Comparison of ENCODE assay signal across 9 cellular contexts in the genomic region with DNA sequence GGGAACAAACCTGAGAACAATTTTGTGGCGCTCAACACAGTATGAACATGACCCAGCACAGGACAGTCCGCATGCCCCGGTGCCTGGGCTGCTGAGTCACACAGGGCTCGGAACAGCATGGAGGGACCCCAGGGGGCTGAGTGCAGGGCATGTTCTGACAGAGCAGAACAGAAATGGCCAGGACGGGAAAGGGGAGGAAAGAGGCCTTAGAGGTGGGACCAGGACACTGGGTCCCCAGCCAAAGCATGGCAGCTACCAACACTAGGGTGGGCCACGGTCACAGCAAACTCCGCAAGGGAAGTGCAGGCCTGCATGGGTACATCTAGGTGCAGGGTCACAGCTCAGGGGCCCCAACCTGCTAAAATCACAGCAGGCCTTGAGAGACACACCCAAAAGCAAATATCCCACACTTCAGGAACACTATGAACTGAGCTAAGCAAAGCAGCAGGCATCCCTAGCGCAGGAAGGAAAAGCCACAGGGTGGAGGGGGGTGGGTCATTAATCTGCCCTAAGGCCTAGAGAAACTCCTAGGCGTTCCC. TPM values are rescaled to one million over a fixed set of nuclear protein-coding genes. Genes with fewer than 3 reads are reported as not detected.
A peak's percentile ranks its signal among the peaks of the same experiment; 100 is the strongest.
DNase-seq lines count a peak whose midpoint lies in the region; ATAC-seq and TF ChIP-seq lines count a peak whose summit lies in the region.
"Had no signal": no experiment of that assay in that cellular context is flagged by ENCODE, and none has a peak within 500 bp of the region (broad histone marks: within the 10 kb centered on the region; RNA-seq: fewer than 3 reads in every experiment).

No MANE protein-coding gene starts in this region.

- H3K9me3 Mint-ChIP-seq in CD8-positive, alpha-beta memory T cell: no peaks in the 10 kb centered on the region
- no peaks in the 10 kb centered on the region for H3K9me3 Mint-ChIP-seq in nephron

- H2AFZ ChIP-seq in KMS-11 (ENCODE audit: low read depth): no peak overlapping the region
- no peak overlapping the region for H2AFZ ChIP-seq in mammary epithelial cell (ENCODE audit: low read depth, low read length)

- H3K27ac Mint-ChIP-seq in CD8-positive, alpha-beta memory T cell: peak overlapping the region in 6 of 8 donors; percentile 46 to 79 (median 73)
- H3K27ac Mint-ChIP-seq in nephron: peak overlapping the region in 1 of 3 experiments; percentile 38

- DNase-seq in CD8-positive, alpha-beta memory T cell: no peak
- no peak for DNase-seq in mammary epithelial cell
- no peak for DNase-seq in stimulated activated CD4-positive, alpha-beta T cell treated with anti-CD3 and anti-CD28 coated beads, Interleukin-4, amount 100 ng/mL, for 4 hours

- ATAC-seq in HG03175 (IDR thresholded peaks at IDR 0.05; ENCODE audit: unreplicated experiment): no peak
- ATAC-seq in HG02938 (IDR thresholded peaks at IDR 0.05; ENCODE audit: unreplicated experiment): no peak
- ATAC-seq in HG03280 (IDR thresholded peaks at IDR 0.05; ENCODE audit: unreplicated experiment): no peak

- H4K20me1 ChIP-seq in KMS-11 (ENCODE audit: insufficient read depth) (peaks cover 6% of the 10 kb centered on the region), mammary epithelial cell (ENCODE audit: insufficient read depth, low read length) (no peaks in the 10 kb centered on the region)

- no TSS peak for BruUV-seq in mammary epithelial cell (replicated peaks; lab: Mats Ljungman, UMichigan)

- H3K4me3 Mint-ChIP-seq in CD8-positive, alpha-beta memory T cell: peak overlapping the region; percentile 49 to 93 (median 85)
- peak overlapping the region; percentile 74 to 89 (median 85) for H3K4me3 Mint-ChIP-seq in nephron

- H3K36me3 ChIP-seq in CD8-positive, alpha-beta memory T cell (ENCODE audit: insufficient read depth, low read length): peaks cover 8% of the 10 kb centered on the region
- H3K36me3 ChIP-seq in KMS-11 (ENCODE audit: insufficient read depth): no peaks in the 10 kb centered on the region
- H3K36me3 ChIP-seq in mammary epithelial cell (ENCODE audit: insufficient read depth, low read length): peaks cover 12% of the 10 kb centered on the region

- peaks cover 0 to 36% (median 2%) of the 10 kb centered on the region in 3 donors for H3K36me3 Mint-ChIP-seq in CD8-positive, alpha-beta memory T cell
- peaks cover 6% of the 10 kb centered on the region for H3K36me3 Mint-ChIP-seq in nephron (ENCODE audit: low read depth)

- dilution Hi-C loops in mammary epithelial cell (cut with HindIII; ENCODE audit: low sequenced_read_pairs): no loop called here

- peak overlapping the region; percentile 100 for H3K4me2 ChIP-seq in KMS-11
- peak overlapping the region; percentile 88 for H3K4me2 ChIP-seq in mammary epithelial cell (ENCODE audit: insufficient read depth, low read depth, low read length)

- TF ChIP-seq CTCF in KMS-11 (conservative IDR thresholded peaks at IDR 0.05; ENCODE audit: low read depth, low read length) (no peak), mammary epithelial cell (conservative IDR thresholded peaks at IDR 0.05 in 1 of 2, IDR thresholded peaks at IDR 0.05 in 1 of 2; ENCODE audit: extremely low read depth in 1 of 2, insufficient read depth in 1 of 2, low read depth in 1 of 2, low read length in 2 of 2) (no peak), nephron (IDR thresholded peaks at IDR 0.05; ENCODE audit: unreplicated experiment in 3 of 3) (no peak)

- H3K79me2 ChIP-seq in KMS-11 (ENCODE audit: insufficient read depth, low read depth): peaks cover 31% of the 10 kb centered on the region
- peaks cover 30% of the 10 kb centered on the region for H3K79me2 ChIP-seq in mammary epithelial cell (ENCODE audit: insufficient read depth, low read length)

- POLR2A ChIA-PET in CD8-positive, alpha-beta memory T cell (lab: Charles Lee): no interaction called here

- in situ Hi-C loops in mammary epithelial cell (cut with MboI; ENCODE audit: low sequenced_read_pairs in 2 of 2): no loop called here

- intact Hi-C loops in mammary epithelial cell (cut with micrococcal nuclease): loop anchor here (2.0 kb wide), 1 partner anchor 55 kb away; no protein-coding TSS in a partner anchor

- no peaks in the 10 kb centered on the region for H3K27me3 ChIP-seq in CD8-positive, alpha-beta memory T cell (ENCODE audit: insufficient read depth, low read length, poor library complexity, severe bottlenecking)
- H3K27me3 ChIP-seq in KMS-11 (ENCODE audit: insufficient read depth, low read depth): peaks cover 8% of the 10 kb centered on the region; the same call in 1 of the 2 replicates
- no peaks in the 10 kb centered on the region for H3K27me3 ChIP-seq in mammary epithelial cell (ENCODE audit: insufficient read depth, low read length)

- H3K4me3 ChIP-seq in CD8-positive, alpha-beta memory T cell (ENCODE audit: low read length): peak overlapping the region; percentile 70
- H3K4me3 ChIP-seq in KMS-11 (IDR thresholded peaks at IDR 0.05; ENCODE audit: insufficient read depth, low read depth, low read length): no peak overlapping the region
- H3K4me3 ChIP-seq in mammary epithelial cell (replicated peaks in 1 of 3; ENCODE audit: insufficient read depth in 1 of 3, low read depth in 2 of 3, low read length in 3 of 3): peak overlapping the region; percentile 25 to 84 (median 54)

- H3K27me3 Mint-ChIP-seq in CD8-positive, alpha-beta memory T cell: no peaks in the 10 kb centered on the region
- H3K27me3 Mint-ChIP-seq in nephron (ENCODE audit: low read depth): peaks cover 26% of the 10 kb centered on the region

- H3K9me3 ChIP-seq in CD8-positive, alpha-beta memory T cell (ENCODE audit: low read length): no peaks in the 10 kb centered on the region
- no peaks in the 10 kb centered on the region for H3K9me3 ChIP-seq in mammary epithelial cell (replicated peaks; ENCODE audit: insufficient read depth, low read length)

- WGBS in mammary epithelial cell (ENCODE audit: low coverage, missing lambda C conversion rate): 45% methylated on average over 9 of the region's 9 CpGs

- peak overlapping the region; percentile 51 for H3K27ac ChIP-seq in CD8-positive, alpha-beta memory T cell (ENCODE audit: low read depth, low read length)
- H3K27ac ChIP-seq in KMS-11: no peak overlapping the region
- no peak overlapping the region for H3K27ac ChIP-seq in mammary epithelial cell (ENCODE audit: insufficient read depth, low read depth, low read length)
- H3K27ac ChIP-seq: epithelial cell of prostate had no signal

- H3K4me1 Mint-ChIP-seq in CD8-positive, alpha-beta memory T cell: peaks cover 32 to 49% (median 48%) of the 10 kb centered on the region in 3 donors
- H3K4me1 Mint-ChIP-seq in nephron: peaks cover 52% of the 10 kb centered on the region

- peaks cover 37% of the 10 kb centered on the region for H3K4me1 ChIP-seq in CD8-positive, alpha-beta memory T cell (ENCODE audit: insufficient read depth, low read length)
- H3K4me1 ChIP-seq in KMS-11 (ENCODE audit: low read depth, poor library complexity, severe bottlenecking) (peaks cover 25% of the 10 kb centered on the region), mammary epithelial cell (ENCODE audit: insufficient read depth, low read length) (peaks cover 21% of the 10 kb centered on the region)

- CTCF ChIA-PET in CD8-positive, alpha-beta memory T cell (lab: Charles Lee): interaction anchor here (0.9 to 10.4 kb wide), 5 partner anchors 13 to 55 kb away, joined by 3 to 136 read pairs (median 5); no protein-coding TSS in a partner anchor
- CTCF ChIA-PET in mammary epithelial cell (lab: Charles Lee; ENCODE audit: low non-redundant PET): no interaction called here

- H3K9ac ChIP-seq in KMS-11 (peak overlapping the region; percentile 92; the same call in 1 of the 2 replicates), mammary epithelial cell (ENCODE audit: insufficient read depth, low read length) (no peak overlapping the region)

RNA-seq across cellular contexts. Expression of a gene that starts 5.6 kb away (rescaled TPM):
- total RNA-seq in CD8-positive, alpha-beta memory T cell: 10 to 100 TPM; 69.1 to 70.4 TPM
- polyA plus RNA-seq in CD8-positive, alpha-beta memory T cell: 48.3 TPM
- 10 to 100 TPM; 50.5 to 92.3 TPM for total RNA-seq in mammary epithelial cell
- polyA plus RNA-seq in mammary epithelial cell: 70.6 TPM
- polyA minus RNA-seq in mammary epithelial cell: 144 TPM

RNA-seq across cellular contexts. Expression of a gene that starts 42.7 kb away (rescaled TPM):
- under 1 TPM; 0.22 to 0.35 TPM for total RNA-seq in CD8-positive, alpha-beta memory T cell
- polyA plus RNA-seq in CD8-positive, alpha-beta memory T cell: 0.09 TPM
- under 1 TPM; 0.17 to 0.47 TPM for total RNA-seq in mammary epithelial cell
- 0.26 TPM for polyA plus RNA-seq in mammary epithelial cell
- not detected for polyA minus RNA-seq in mammary epithelial cell

RNA-seq across cellular contexts. Expression of a gene that starts 51.5 kb away (rescaled TPM):
- 10 to 100 TPM; 16.7 to 17.5 TPM for total RNA-seq in CD8-positive, alpha-beta memory T cell
- 2.5 TPM for polyA plus RNA-seq in CD8-positive, alpha-beta memory T cell
- 10 to 100 TPM in 1 of 2 donors, 1 to 10 TPM in 1; 9.7 to 10.0 TPM for total RNA-seq in mammary epithelial cell
- polyA plus RNA-seq in mammary epithelial cell: 29.1 TPM
- polyA minus RNA-seq in mammary epithelial cell: 33.9 TPM
